8 cellular contexts compared by ENCODE assay signal in genomic region chr21:44872568-44873355, GRCh38.
A peak's percentile ranks its signal among the peaks of the same experiment; 100 is the strongest.
DNase-seq lines count a peak whose midpoint lies in the region.

No MANE protein-coding gene starts in this region.

- no peaks in the 10 kb centered on the region for H3K27me3 Mint-ChIP-seq in stimulated activated naive CD8-positive, alpha-beta T cell treated with anti-CD3 and anti-CD28 coated beads, Interleukin-15, Interleukin-2, amounts not matched to agents 100 ng/mL and 50 ng/mL, for 24 hours

- peak overlapping the region; percentile 74 for H3K27ac Mint-ChIP-seq in stimulated activated naive CD8-positive, alpha-beta T cell treated with anti-CD3 and anti-CD28 coated beads, Interleukin-15, Interleukin-2, amounts not matched to agents 100 ng/mL and 50 ng/mL, for 24 hours

- no peaks in the 10 kb centered on the region for H3K9me3 Mint-ChIP-seq in stimulated activated naive CD8-positive, alpha-beta T cell treated with anti-CD3 and anti-CD28 coated beads, Interleukin-15, Interleukin-2, amounts not matched to agents 100 ng/mL and 50 ng/mL, for 24 hours

- H3K4me1 Mint-ChIP-seq in stimulated activated naive CD8-positive, alpha-beta T cell treated with anti-CD3 and anti-CD28 coated beads, Interleukin-15, Interleukin-2, amounts not matched to agents 100 ng/mL and 50 ng/mL, for 24 hours (ENCODE audit: low read depth) = peaks cover 70% of the 10 kb centered on the region

- DNase-seq in NCI-H748 (lab: John Stamatoyannopoulos, UW; ENCODE audit: unreplicated experiment) (peak; percentile 38), NCI-H748 treated with DMSO at 0.1 percent for 48 hours (lab: John Stamatoyannopoulos, UW) (no peak), NCI-H226 (peak; percentile 5), kidney glomerular epithelial cell (lab: John Stamatoyannopoulos, UW) (peak; percentile 26), activated gamma-delta T cell (lab: John Stamatoyannopoulos, UW) (no peak), dedifferentiated amniotic fluid mesenchymal stem cell (ENCODE audit: extremely low spot score) (no peak)
- peak; percentile 20 for DNase-seq in central memory CD4-positive, alpha-beta T cell

- peaks cover 4% of the 10 kb centered on the region for H3K36me3 Mint-ChIP-seq in stimulated activated naive CD8-positive, alpha-beta T cell treated with anti-CD3 and anti-CD28 coated beads, Interleukin-15, Interleukin-2, amounts not matched to agents 100 ng/mL and 50 ng/mL, for 24 hours (ENCODE audit: low read depth)

- H3K4me3 Mint-ChIP-seq in stimulated activated naive CD8-positive, alpha-beta T cell treated with anti-CD3 and anti-CD28 coated beads, Interleukin-15, Interleukin-2, amounts not matched to agents 100 ng/mL and 50 ng/mL, for 24 hours = peak overlapping the region; percentile 90

Comparison
In these comparisons a context has a peak if more than half of its experiments do, and no peak if none do; other contexts are left out.
1. DNase-seq: peak in NCI-H748 (single experiment), NCI-H226 (single experiment), central memory CD4-positive, alpha-beta T cell (single experiment) and kidney glomerular epithelial cell (single experiment); none in NCI-H748 treated with DMSO at 0.1 percent for 48 hours (single experiment), activated gamma-delta T cell (single experiment) and dedifferentiated amniotic fluid mesenchymal stem cell (single experiment).